2 cellular contexts compared by ENCODE assay signal in the genomic region with DNA sequence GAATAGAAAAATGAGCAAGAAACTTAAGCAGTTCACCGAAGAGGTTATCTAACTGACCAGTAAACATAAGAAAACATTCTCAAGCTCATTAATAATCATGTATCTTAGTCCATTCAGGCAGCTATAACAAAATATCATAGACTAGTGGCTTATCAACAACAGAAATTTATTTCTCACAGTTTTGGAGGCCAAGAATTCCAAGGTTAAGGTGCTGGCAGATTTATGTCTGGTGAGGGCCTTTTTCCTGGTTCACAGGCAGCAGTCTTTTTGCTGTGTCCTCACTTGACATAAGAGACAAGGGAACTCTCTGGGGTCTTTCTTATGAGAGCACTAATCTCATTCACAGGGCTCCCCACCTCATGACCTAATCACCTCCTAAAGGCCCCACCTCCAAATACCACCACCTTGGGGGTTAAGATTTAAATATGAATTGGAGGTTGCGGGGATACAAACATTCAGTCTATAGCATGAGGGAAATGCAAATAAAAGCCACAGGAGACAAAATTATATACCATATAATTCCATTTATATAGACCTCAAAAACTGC.
TF ChIP-seq lines count a peak whose summit lies in the region.

No MANE protein-coding gene starts in this region.

TF ChIP-seq in WTC11, 78 proteins besides CTCF, POLR2A, EP300 and RAD21:
- TF ChIP-seq, protein P1, sequence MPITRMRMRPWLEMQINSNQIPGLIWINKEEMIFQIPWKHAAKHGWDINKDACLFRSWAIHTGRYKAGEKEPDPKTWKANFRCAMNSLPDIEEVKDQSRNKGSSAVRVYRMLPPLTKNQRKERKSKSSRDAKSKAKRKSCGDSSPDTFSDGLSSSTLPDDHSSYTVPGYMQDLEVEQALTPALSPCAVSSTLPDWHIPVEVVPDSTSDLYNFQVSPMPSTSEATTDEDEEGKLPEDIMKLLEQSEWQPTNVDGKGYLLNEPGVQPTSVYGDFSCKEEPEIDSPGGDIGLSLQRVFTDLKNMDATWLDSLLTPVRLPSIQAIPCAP (CRISPR knock-in tag; IDR thresholded peaks at IDR 0.05), result no peak
- TF ChIP-seq OVOL2 (CRISPR knock-in tag; IDR thresholded peaks at IDR 0.05; ENCODE audit: borderline replicate concordance) (no peak), SP1 (CRISPR knock-in tag; conservative IDR thresholded peaks at IDR 0.05) (no peak), ZNF671 (CRISPR knock-in tag; IDR thresholded peaks at IDR 0.05) (no peak), HMGA2 (CRISPR knock-in tag; IDR thresholded peaks at IDR 0.05) (no peak), ETV6 (CRISPR knock-in tag; IDR thresholded peaks at IDR 0.05) (no peak)
- TF ChIP-seq, protein P2, sequence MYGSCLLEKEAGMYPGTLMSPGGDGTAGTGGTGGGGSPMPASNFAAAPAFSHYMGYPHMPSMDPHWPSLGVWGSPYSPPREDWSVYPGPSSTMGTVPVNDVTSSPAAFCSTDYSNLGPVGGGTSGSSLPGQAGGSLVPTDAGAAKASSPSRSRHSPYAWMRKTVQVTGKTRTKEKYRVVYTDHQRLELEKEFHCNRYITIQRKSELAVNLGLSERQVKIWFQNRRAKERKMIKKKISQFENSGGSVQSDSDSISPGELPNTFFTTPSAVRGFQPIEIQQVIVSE (CRISPR knock-in tag; IDR thresholded peaks at IDR 0.05; ENCODE audit: borderline replicate concordance), result no peak
- TF ChIP-seq, protein P3, sequence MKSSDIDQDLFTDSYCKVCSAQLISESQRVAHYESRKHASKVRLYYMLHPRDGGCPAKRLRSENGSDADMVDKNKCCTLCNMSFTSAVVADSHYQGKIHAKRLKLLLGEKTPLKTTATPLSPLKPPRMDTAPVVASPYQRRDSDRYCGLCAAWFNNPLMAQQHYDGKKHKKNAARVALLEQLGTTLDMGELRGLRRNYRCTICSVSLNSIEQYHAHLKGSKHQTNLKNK (CRISPR knock-in tag; IDR thresholded peaks at IDR 0.05), result no peak
- TF ChIP-seq, protein P4, sequence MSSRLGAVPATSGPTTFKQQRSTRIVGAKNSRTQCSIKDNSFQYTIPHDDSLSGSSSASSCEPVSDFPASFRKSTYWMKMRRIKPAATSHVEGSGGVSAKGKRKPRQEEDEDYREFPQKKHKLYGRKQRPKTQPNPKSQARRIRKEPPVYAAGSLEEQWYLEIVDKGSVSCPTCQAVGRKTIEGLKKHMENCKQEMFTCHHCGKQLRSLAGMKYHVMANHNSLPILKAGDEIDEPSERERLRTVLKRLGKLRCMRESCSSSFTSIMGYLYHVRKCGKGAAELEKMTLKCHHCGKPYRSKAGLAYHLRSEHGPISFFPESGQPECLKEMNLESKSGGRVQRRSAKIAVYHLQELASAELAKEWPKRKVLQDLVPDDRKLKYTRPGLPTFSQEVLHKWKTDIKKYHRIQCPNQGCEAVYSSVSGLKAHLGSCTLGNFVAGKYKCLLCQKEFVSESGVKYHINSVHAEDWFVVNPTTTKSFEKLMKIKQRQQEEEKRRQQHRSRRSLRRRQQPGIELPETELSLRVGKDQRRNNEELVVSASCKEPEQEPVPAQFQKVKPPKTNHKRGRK (CRISPR knock-in tag; IDR thresholded peaks at IDR 0.05; ENCODE audit: borderline replicate concordance), result no peak
- TF ChIP-seq, protein P5, sequence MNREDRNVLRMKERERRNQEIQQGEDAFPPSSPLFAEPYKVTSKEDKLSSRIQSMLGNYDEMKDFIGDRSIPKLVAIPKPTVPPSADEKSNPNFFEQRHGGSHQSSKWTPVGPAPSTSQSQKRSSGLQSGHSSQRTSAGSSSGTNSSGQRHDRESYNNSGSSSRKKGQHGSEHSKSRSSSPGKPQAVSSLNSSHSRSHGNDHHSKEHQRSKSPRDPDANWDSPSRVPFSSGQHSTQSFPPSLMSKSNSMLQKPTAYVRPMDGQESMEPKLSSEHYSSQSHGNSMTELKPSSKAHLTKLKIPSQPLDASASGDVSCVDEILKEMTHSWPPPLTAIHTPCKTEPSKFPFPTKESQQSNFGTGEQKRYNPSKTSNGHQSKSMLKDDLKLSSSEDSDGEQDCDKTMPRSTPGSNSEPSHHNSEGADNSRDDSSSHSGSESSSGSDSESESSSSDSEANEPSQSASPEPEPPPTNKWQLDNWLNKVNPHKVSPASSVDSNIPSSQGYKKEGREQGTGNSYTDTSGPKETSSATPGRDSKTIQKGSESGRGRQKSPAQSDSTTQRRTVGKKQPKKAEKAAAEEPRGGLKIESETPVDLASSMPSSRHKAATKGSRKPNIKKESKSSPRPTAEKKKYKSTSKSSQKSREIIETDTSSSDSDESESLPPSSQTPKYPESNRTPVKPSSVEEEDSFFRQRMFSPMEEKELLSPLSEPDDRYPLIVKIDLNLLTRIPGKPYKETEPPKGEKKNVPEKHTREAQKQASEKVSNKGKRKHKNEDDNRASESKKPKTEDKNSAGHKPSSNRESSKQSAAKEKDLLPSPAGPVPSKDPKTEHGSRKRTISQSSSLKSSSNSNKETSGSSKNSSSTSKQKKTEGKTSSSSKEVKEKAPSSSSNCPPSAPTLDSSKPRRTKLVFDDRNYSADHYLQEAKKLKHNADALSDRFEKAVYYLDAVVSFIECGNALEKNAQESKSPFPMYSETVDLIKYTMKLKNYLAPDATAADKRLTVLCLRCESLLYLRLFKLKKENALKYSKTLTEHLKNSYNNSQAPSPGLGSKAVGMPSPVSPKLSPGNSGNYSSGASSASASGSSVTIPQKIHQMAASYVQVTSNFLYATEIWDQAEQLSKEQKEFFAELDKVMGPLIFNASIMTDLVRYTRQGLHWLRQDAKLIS (CRISPR knock-in tag; IDR thresholded peaks at IDR 0.05; ENCODE audit: borderline replicate concordance), result no peak
- TF ChIP-seq, protein P6, sequence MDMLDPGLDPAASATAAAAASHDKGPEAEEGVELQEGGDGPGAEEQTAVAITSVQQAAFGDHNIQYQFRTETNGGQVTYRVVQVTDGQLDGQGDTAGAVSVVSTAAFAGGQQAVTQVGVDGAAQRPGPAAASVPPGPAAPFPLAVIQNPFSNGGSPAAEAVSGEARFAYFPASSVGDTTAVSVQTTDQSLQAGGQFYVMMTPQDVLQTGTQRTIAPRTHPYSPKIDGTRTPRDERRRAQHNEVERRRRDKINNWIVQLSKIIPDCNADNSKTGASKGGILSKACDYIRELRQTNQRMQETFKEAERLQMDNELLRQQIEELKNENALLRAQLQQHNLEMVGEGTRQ (CRISPR knock-in tag; IDR thresholded peaks at IDR 0.05), result no peak

TF ChIP-seq in endothelial cell of umbilical vein, 7 proteins besides CTCF, POLR2A, EP300 and RAD21 (continued from another document):
- TF ChIP-seq JUN (IDR thresholded peaks at IDR 0.05; ENCODE audit: borderline replicate concordance, insufficient read depth, insufficient read length, low read depth) (no peak), GATA2 (IDR thresholded peaks at IDR 0.05; ENCODE audit: insufficient read depth, insufficient read length, low read depth, low read length) (no peak), POLR2AphosphoS5 (IDR thresholded peaks at IDR 0.05; ENCODE audit: insufficient read depth, low read depth, low read length) (no peak)
- TF ChIP-seq, protein P7, sequence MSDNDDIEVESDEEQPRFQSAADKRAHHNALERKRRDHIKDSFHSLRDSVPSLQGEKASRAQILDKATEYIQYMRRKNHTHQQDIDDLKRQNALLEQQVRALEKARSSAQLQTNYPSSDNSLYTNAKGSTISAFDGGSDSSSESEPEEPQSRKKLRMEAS (IDR thresholded peaks at IDR 0.05; ENCODE audit: insufficient read depth, insufficient read length), result no peak
